ENCODE assay signal across 8 cellular contexts in genomic region chr11:120235024-120235628, GRCh38. TPM values are rescaled to one million over a fixed set of nuclear protein-coding genes. Genes with fewer than 3 reads are reported as not detected.
DNase-seq lines count a peak whose midpoint lies in the region; ATAC-seq and TF ChIP-seq lines count a peak whose summit lies in the region.

No MANE protein-coding gene starts in this region.

- H3K27ac Mint-ChIP-seq in chondrocyte (ENCODE audit: unreplicated experiment), result no peak overlapping the region
- peak overlapping the region; percentile 2 for H3K27ac Mint-ChIP-seq in stimulated activated naive B cell treated with anti-CD40 and anti-IgM and Interleukin-4, amounts not matched to agents 10 μg/mL and 1 μg/mL and 100 μg/mL, for 72 hours

- ATAC-seq in stimulated activated naive B cell treated with anti-CD40 and anti-IgM and Interleukin-4, amounts not matched to agents 10 μg/mL and 1 μg/mL and 100 μg/mL, for 72 hours (replicated peaks), result peak; percentile 72 to 77
- ATAC-seq in GM19452 (IDR thresholded peaks at IDR 0.05; ENCODE audit: unreplicated experiment), result no peak

- H3K27me3 Mint-ChIP-seq in chondrocyte (ENCODE audit: low read depth), result peaks cover 48% of the 10 kb centered on the region
- peaks cover 55 to 67% of the 10 kb centered on the region in 2 donors for H3K27me3 Mint-ChIP-seq in stimulated activated naive B cell treated with anti-CD40 and anti-IgM and Interleukin-4, amounts not matched to agents 10 μg/mL and 1 μg/mL and 100 μg/mL, for 72 hours

- H3K9me3 Mint-ChIP-seq in chondrocyte (ENCODE audit: low read depth), result no peaks in the 10 kb centered on the region
- H3K9me3 Mint-ChIP-seq in stimulated activated naive B cell treated with anti-CD40 and anti-IgM and Interleukin-4, amounts not matched to agents 10 μg/mL and 1 μg/mL and 100 μg/mL, for 72 hours, result no peaks in the 10 kb centered on the region

- TF ChIP-seq CTCF in chondrocyte (IDR thresholded peaks at IDR 0.05), result peak; percentile 89

- DNase-seq in NCI-H524 (lab: John Stamatoyannopoulos, UW), result peak; percentile 4 to 64
- no peak for DNase-seq in NCI-H524 treated with DMSO at 0.1 percent for 48 hours (lab: John Stamatoyannopoulos, UW)
- DNase-seq in NCI-H1417 treated with DMSO at 0.1 percent for 48 hours (lab: John Stamatoyannopoulos, UW), result peak; percentile 22
- DNase-seq in activated CD4-positive, CD25-positive, alpha-beta regulatory T cell (lab: John Stamatoyannopoulos, UW), result peak in 3 of 4 experiments; percentile 17 to 24 (median 23)
- no peak for DNase-seq in chondrocyte (ENCODE audit: low spot score)
- DNase-seq in medulla oblongata (ENCODE audit: extremely low spot score), result peak; percentile 29
- DNase-seq in stimulated activated naive B cell treated with anti-CD40 and anti-IgM and Interleukin-4, amounts not matched to agents 10 μg/mL and 1 μg/mL and 100 μg/mL, for 72 hours, result peak; percentile 47

- no peaks in the 10 kb centered on the region for H3K36me3 Mint-ChIP-seq in chondrocyte (ENCODE audit: low read depth)
- no peaks in the 10 kb centered on the region for H3K36me3 Mint-ChIP-seq in stimulated activated naive B cell treated with anti-CD40 and anti-IgM and Interleukin-4, amounts not matched to agents 10 μg/mL and 1 μg/mL and 100 μg/mL, for 72 hours

- no peak overlapping the region for H3K4me3 Mint-ChIP-seq in chondrocyte (ENCODE audit: unreplicated experiment)
- no peak overlapping the region for H3K4me3 Mint-ChIP-seq in stimulated activated naive B cell treated with anti-CD40 and anti-IgM and Interleukin-4, amounts not matched to agents 10 μg/mL and 1 μg/mL and 100 μg/mL, for 72 hours

- no peaks in the 10 kb centered on the region for H3K4me1 Mint-ChIP-seq in chondrocyte (ENCODE audit: low read depth)
- H3K4me1 Mint-ChIP-seq in stimulated activated naive B cell treated with anti-CD40 and anti-IgM and Interleukin-4, amounts not matched to agents 10 μg/mL and 1 μg/mL and 100 μg/mL, for 72 hours, result peaks cover 0 to 3% of the 10 kb centered on the region in 2 donors

RNA-seq across cellular contexts. Expression of gene POU2F3, which starts 4.8 kb away (rescaled TPM):
- not detected in 3 replicates for total RNA-seq in chondrocyte

RNA-seq across cellular contexts. Expression of gene OAF, which starts 24.3 kb away (rescaled TPM):
- total RNA-seq in chondrocyte, result 5.7 to 12.8 TPM (median 6.6 TPM) in 3 replicates

Comparison
In these comparisons a context has a peak if more than half of its experiments do, and no peak if none do; other contexts are left out.
1. DNase-seq: peak in NCI-H524 (2 of 2), NCI-H1417 treated with DMSO at 0.1 percent for 48 hours (single experiment), activated CD4-positive, CD25-positive, alpha-beta regulatory T cell (3 of 4), medulla oblongata (single experiment) and stimulated activated naive B cell treated with anti-CD40 and anti-IgM and Interleukin-4, amounts not matched to agents 10 μg/mL and 1 μg/mL and 100 μg/mL, for 72 hours (single experiment); none in NCI-H524 treated with DMSO at 0.1 percent for 48 hours (single experiment) and chondrocyte (single experiment).